Comparison of ENCODE assay signal across 20 cellular contexts in the genomic region with DNA sequence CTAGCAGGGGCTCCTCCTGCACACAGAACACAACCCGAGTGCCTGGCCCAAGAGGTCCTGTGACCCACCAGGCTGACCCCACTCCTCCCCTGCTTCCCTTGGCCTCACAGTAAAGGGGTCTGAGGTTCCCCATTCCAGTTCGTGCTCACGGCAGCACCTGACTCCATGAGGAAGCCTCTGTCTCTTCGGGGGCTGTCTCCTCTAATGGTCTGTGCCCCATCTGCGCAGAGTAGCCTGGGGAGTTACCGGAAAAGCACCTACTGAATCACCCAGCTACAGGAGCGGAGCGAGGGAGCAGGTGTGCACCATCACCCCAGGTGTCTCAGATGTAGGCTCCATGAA.
A peak's percentile ranks its signal among the peaks of the same experiment; 100 is the strongest.
DNase-seq lines count a peak whose midpoint lies in the region; ATAC-seq and TF ChIP-seq lines count a peak whose summit lies in the region.
"Had no signal": no experiment of that assay in that cellular context is flagged by ENCODE, and none has a peak within 500 bp of the region (broad histone marks: within the 10 kb centered on the region; RNA-seq: fewer than 3 reads in every experiment).

No MANE protein-coding gene starts in this region.

- peaks cover 10% of the 10 kb centered on the region for H3K4me1 Mint-ChIP-seq in activated naive CD4-positive, alpha-beta T cell treated with anti-CD3 and anti-CD28 coated beads, Interleukin-2, amount 50 U/mL, for 24 hours
- H3K4me1 Mint-ChIP-seq in effector memory CD8-positive, alpha-beta T cell (ENCODE audit: low read depth in 2 of 2), result peaks cover 15 to 23% of the 10 kb centered on the region in 2 donors
- H3K4me1 Mint-ChIP-seq in stimulated activated effector memory CD8-positive, alpha-beta T cell treated with anti-CD3 and anti-CD28 coated beads, Interleukin-12 subunit alpha, Interleukin-12 subunit beta, amount 100 ng/mL, for 72 hours, result peaks cover 46% of the 10 kb centered on the region
- H3K4me1 Mint-ChIP-seq: activated CD8-positive, alpha-beta memory T cell treated with anti-CD3 and anti-CD28 coated beads, Interleukin-2, amount 10 ng/mL, durations not matched to agents 7 days and 5 days had no signal

- no peaks in the 10 kb centered on the region for H3K27me3 Mint-ChIP-seq in activated naive CD4-positive, alpha-beta T cell treated with anti-CD3 and anti-CD28 coated beads, Interleukin-2, amount 50 U/mL, for 24 hours
- H3K27me3 Mint-ChIP-seq in effector memory CD8-positive, alpha-beta T cell, result no peaks in the 10 kb centered on the region
- H3K27me3 Mint-ChIP-seq: activated CD8-positive, alpha-beta memory T cell treated with anti-CD3 and anti-CD28 coated beads, Interleukin-2, amount 10 ng/mL, durations not matched to agents 7 days and 5 days; CD8-positive, alpha-beta memory T cell; type B pancreatic cell had no signal

- ATAC-seq in RWPE2 (ENCODE audit: low read depth), result no peak
- ATAC-seq in effector memory CD8-positive, alpha-beta T cell (replicated peaks), result no peak
- ATAC-seq in stimulated activated effector memory CD8-positive, alpha-beta T cell treated with anti-CD3 and anti-CD28 coated beads, Interleukin-12 subunit alpha, Interleukin-12 subunit beta, amount 100 ng/mL, for 72 hours, result no peak
- ATAC-seq: activated CD8-positive, alpha-beta memory T cell treated with anti-CD3 and anti-CD28 coated beads, Interleukin-2, amount 10 ng/mL, durations not matched to agents 7 days and 5 days had no signal

- H3K9me3 Mint-ChIP-seq in activated naive CD4-positive, alpha-beta T cell treated with anti-CD3 and anti-CD28 coated beads, Interleukin-2, amount 50 U/mL, for 24 hours, result no peaks in the 10 kb centered on the region
- no peaks in the 10 kb centered on the region for H3K9me3 Mint-ChIP-seq in effector memory CD8-positive, alpha-beta T cell
- H3K9me3 Mint-ChIP-seq in stimulated activated effector memory CD8-positive, alpha-beta T cell treated with anti-CD3 and anti-CD28 coated beads, Interleukin-12 subunit alpha, Interleukin-12 subunit beta, amount 100 ng/mL, for 72 hours, result no peaks in the 10 kb centered on the region
- H3K9me3 Mint-ChIP-seq: CD8-positive, alpha-beta memory T cell; type B pancreatic cell had no signal

- TF ChIP-seq CTCF in RWPE2 (IDR thresholded peaks at IDR 0.05; ENCODE audit: poor library complexity, severe bottlenecking), result no peak

- H3K27ac ChIP-seq in RWPE2 (ENCODE audit: poor library complexity, severe bottlenecking) (no peak overlapping the region), SJCRH30 (no peak overlapping the region)
- H3K27ac ChIP-seq: parathyroid adenoma had no signal

- no peak for TF ChIP-seq POLR2A in erythroblast (IDR thresholded peaks at IDR 0.05; ENCODE audit: low read length)

- H3K27me3 ChIP-seq in RWPE2 (ENCODE audit: insufficient read depth, poor library complexity, severe bottlenecking) (no peaks in the 10 kb centered on the region), SJCRH30 (no peaks in the 10 kb centered on the region)
- H3K27me3 ChIP-seq: breast epithelium had no signal

- H3K4me1 ChIP-seq in RWPE2 (ENCODE audit: insufficient read depth, poor library complexity, severe bottlenecking) (no peaks in the 10 kb centered on the region), SJCRH30 (no peaks in the 10 kb centered on the region)

- peaks cover 1% of the 10 kb centered on the region for H3K36me3 Mint-ChIP-seq in activated naive CD4-positive, alpha-beta T cell treated with anti-CD3 and anti-CD28 coated beads, Interleukin-2, amount 50 U/mL, for 24 hours
- peaks cover 48% of the 10 kb centered on the region for H3K36me3 Mint-ChIP-seq in effector memory CD8-positive, alpha-beta T cell (ENCODE audit: insufficient read depth)
- H3K36me3 Mint-ChIP-seq in stimulated activated effector memory CD8-positive, alpha-beta T cell treated with anti-CD3 and anti-CD28 coated beads, Interleukin-12 subunit alpha, Interleukin-12 subunit beta, amount 100 ng/mL, for 72 hours, result peaks cover 74% of the 10 kb centered on the region
- H3K36me3 Mint-ChIP-seq: activated CD8-positive, alpha-beta memory T cell treated with anti-CD3 and anti-CD28 coated beads, Interleukin-2, amount 10 ng/mL, durations not matched to agents 7 days and 5 days had no signal

- H3K4me3 Mint-ChIP-seq in activated naive CD4-positive, alpha-beta T cell treated with anti-CD3 and anti-CD28 coated beads, Interleukin-2, amount 50 U/mL, for 24 hours, result no peak overlapping the region
- H3K4me3 Mint-ChIP-seq in effector memory CD8-positive, alpha-beta T cell, result no peak overlapping the region
- no peak overlapping the region for H3K4me3 Mint-ChIP-seq in stimulated activated effector memory CD8-positive, alpha-beta T cell treated with anti-CD3 and anti-CD28 coated beads, Interleukin-12 subunit alpha, Interleukin-12 subunit beta, amount 100 ng/mL, for 72 hours
- H3K4me3 Mint-ChIP-seq: activated CD8-positive, alpha-beta memory T cell treated with anti-CD3 and anti-CD28 coated beads, Interleukin-2, amount 10 ng/mL, durations not matched to agents 7 days and 5 days; CD8-positive, alpha-beta memory T cell; type B pancreatic cell had no signal

- H3K4me3 ChIP-seq in RWPE2 (ENCODE audit: severe bottlenecking), result no peak overlapping the region
- no peak overlapping the region for H3K4me3 ChIP-seq in SJCRH30
- H3K4me3 ChIP-seq: breast epithelium, skin epidermis had no signal

- H3K9me3 ChIP-seq in RWPE2 (ENCODE audit: severe bottlenecking) (no peaks in the 10 kb centered on the region), SJCRH30 (replicated peaks) (no peaks in the 10 kb centered on the region)
- H3K9me3 ChIP-seq: breast epithelium had no signal

- H3K27ac Mint-ChIP-seq in activated naive CD4-positive, alpha-beta T cell treated with anti-CD3 and anti-CD28 coated beads, Interleukin-2, amount 50 U/mL, for 24 hours, result peak overlapping the region; percentile 59
- H3K27ac Mint-ChIP-seq in effector memory CD8-positive, alpha-beta T cell, result peak overlapping the region; percentile 38 to 86
- H3K27ac Mint-ChIP-seq in stimulated activated effector memory CD8-positive, alpha-beta T cell treated with anti-CD3 and anti-CD28 coated beads, Interleukin-12 subunit alpha, Interleukin-12 subunit beta, amount 100 ng/mL, for 72 hours, result peak overlapping the region; percentile 88
- H3K27ac Mint-ChIP-seq: type B pancreatic cell had no signal

- DNase-seq in activated naive CD4-positive, alpha-beta T cell treated with anti-CD3 and anti-CD28 coated beads, Interleukin-2, amount 50 U/mL, for 16 hours, result no peak
- DNase-seq in RWPE2 (ENCODE audit: low spot score), result peak; percentile 74
- no peak for DNase-seq in effector memory CD8-positive, alpha-beta T cell
- no peak for DNase-seq in stimulated activated effector memory CD8-positive, alpha-beta T cell treated with anti-CD3 and anti-CD28 coated beads, Interleukin-12 subunit alpha, Interleukin-12 subunit beta, amount 100 ng/mL, for 72 hours (ENCODE audit: low spot score in 2 of 2)
- DNase-seq in SJCRH30, result no peak
- no peak for DNase-seq in NCI-H146 (lab: John Stamatoyannopoulos, UW)
- no peak for DNase-seq in erythroblast (lab: John Stamatoyannopoulos, UW)
- DNase-seq: activated CD8-positive, alpha-beta memory T cell treated with anti-CD3 and anti-CD28 coated beads, Interleukin-2, amount 10 ng/mL, durations not matched to agents 7 days and 5 days; activated gamma-delta T cell; effector CD8-positive, alpha-beta T cell; EL; Karpas-422; NCI-H1092 treated with DMSO at 0.1 percent for 48 hours; NCI-H2171 treated with DMSO at 0.1 percent for 48 hours had no signal

- H3K36me3 ChIP-seq in RWPE2 (ENCODE audit: low read depth), result no peaks in the 10 kb centered on the region
- no peaks in the 10 kb centered on the region for H3K36me3 ChIP-seq in SJCRH30
